ENCODE assay signal across 16 cellular contexts in the genomic region with DNA sequence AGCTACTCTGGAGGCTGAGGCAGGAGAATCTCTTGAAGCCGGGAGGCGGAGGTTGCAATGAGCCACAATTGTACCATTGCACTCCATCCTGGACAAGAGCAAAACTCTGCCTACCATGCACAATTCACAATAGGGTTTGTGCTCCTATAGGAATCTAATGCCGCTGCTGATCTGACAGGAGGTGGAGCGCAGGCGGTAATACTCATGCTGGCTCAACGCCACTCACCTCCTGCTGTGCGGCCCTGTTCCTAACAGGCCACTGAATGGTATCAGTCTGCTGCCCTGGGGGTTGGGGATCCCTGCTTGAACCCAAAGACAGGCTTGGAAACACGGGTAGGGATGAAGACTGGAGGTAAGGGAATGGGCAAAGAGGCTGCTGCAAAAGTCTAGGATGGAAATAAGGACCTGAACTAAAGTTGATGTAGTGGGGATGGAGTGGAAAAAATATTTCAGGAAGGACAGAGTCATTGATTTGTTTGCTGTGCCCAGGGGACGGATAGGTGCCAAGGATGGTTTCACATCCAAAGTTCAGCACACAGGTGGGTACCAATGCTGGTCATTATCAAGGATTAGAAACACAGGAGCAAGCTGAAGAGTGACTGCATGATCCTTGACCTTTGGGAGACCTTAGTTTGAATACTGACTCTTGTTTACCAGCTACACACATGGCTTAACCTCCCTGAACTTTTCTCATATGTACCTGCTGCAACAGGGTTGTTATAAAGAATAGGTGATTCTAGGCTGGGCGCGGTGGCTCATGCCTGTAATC. TPM values are rescaled to one million over a fixed set of nuclear protein-coding genes. Genes with fewer than 3 reads are reported as not detected.
A peak's percentile ranks its signal among the peaks of the same experiment; 100 is the strongest.
DNase-seq lines count a peak whose midpoint lies in the region; ATAC-seq and TF ChIP-seq lines count a peak whose summit lies in the region.
"Had no signal": no experiment of that assay in that cellular context is flagged by ENCODE, and none has a peak within 500 bp of the region (broad histone marks: within the 10 kb centered on the region; RNA-seq: fewer than 3 reads in every experiment).

No MANE protein-coding gene starts in this region.

- POLR2A ChIA-PET in activated CD8-positive, alpha-beta T cell treated with anti-CD3 and anti-CD28 coated beads, Interleukin-2, amount 10 ng/mL, durations not matched to agents 7 days and 5 days (lab: Charles Lee), result no interaction called here

- peaks cover 3% of the 10 kb centered on the region for H3K9me3 Mint-ChIP-seq in stimulated activated naive CD8-positive, alpha-beta T cell treated with anti-CD3 and anti-CD28 coated beads, Interleukin-15, Interleukin-2, amounts not matched to agents 100 ng/mL and 50 ng/mL, for 24 hours
- H3K9me3 Mint-ChIP-seq in activated CD8-positive, alpha-beta T cell treated with anti-CD3 and anti-CD28 coated beads, Interleukin-2, amount 10 ng/mL, durations not matched to agents 7 days and 5 days (ENCODE audit: insufficient read depth), result no peaks in the 10 kb centered on the region

- peaks cover 40% of the 10 kb centered on the region for H3K36me3 Mint-ChIP-seq in stimulated activated naive CD8-positive, alpha-beta T cell treated with anti-CD3 and anti-CD28 coated beads, Interleukin-15, Interleukin-2, amounts not matched to agents 100 ng/mL and 50 ng/mL, for 24 hours (ENCODE audit: low read depth)
- H3K36me3 Mint-ChIP-seq in activated CD8-positive, alpha-beta T cell treated with anti-CD3 and anti-CD28 coated beads, Interleukin-2, amount 10 ng/mL, durations not matched to agents 7 days and 5 days (ENCODE audit: low read depth), result peaks cover 36% of the 10 kb centered on the region

- H3K27me3 ChIP-seq in right lobe of liver, result no peaks in the 10 kb centered on the region
- H3K27me3 ChIP-seq: pancreas had no signal

- H3K4me1 Mint-ChIP-seq in stimulated activated naive CD8-positive, alpha-beta T cell treated with anti-CD3 and anti-CD28 coated beads, Interleukin-15, Interleukin-2, amounts not matched to agents 100 ng/mL and 50 ng/mL, for 24 hours (ENCODE audit: low read depth), result peaks cover 25% of the 10 kb centered on the region
- peaks cover 16% of the 10 kb centered on the region for H3K4me1 Mint-ChIP-seq in activated CD8-positive, alpha-beta T cell treated with anti-CD3 and anti-CD28 coated beads, Interleukin-2, amount 10 ng/mL, durations not matched to agents 7 days and 5 days (ENCODE audit: low read depth)

- ATAC-seq in stimulated activated naive CD8-positive, alpha-beta T cell treated with anti-CD3 and anti-CD28 coated beads, Interleukin-15, Interleukin-2, amounts not matched to agents 100 U/mL and 50 U/mL, for 24 hours, result no peak
- ATAC-seq in activated CD8-positive, alpha-beta T cell treated with anti-CD3 and anti-CD28 coated beads, Interleukin-2, amount 10 ng/mL, durations not matched to agents 7 days and 5 days, result no peak
- ATAC-seq in right lobe of liver, result peak; percentile 17 to 79 (median 50)
- ATAC-seq: pancreas had no signal

- 57% methylated on average over 9 of the region's 11 CpGs for WGBS in right lobe of liver (ENCODE audit: insufficient coverage, low coverage, low lambda C conversion rate, missing lambda C conversion rate)

- intact Hi-C loops in right lobe of liver (cut with DNase I), result no loop called here

- no peaks in the 10 kb centered on the region for H3K27me3 Mint-ChIP-seq in stimulated activated naive CD8-positive, alpha-beta T cell treated with anti-CD3 and anti-CD28 coated beads, Interleukin-15, Interleukin-2, amounts not matched to agents 100 ng/mL and 50 ng/mL, for 24 hours
- H3K27me3 Mint-ChIP-seq in activated CD8-positive, alpha-beta T cell treated with anti-CD3 and anti-CD28 coated beads, Interleukin-2, amount 10 ng/mL, durations not matched to agents 7 days and 5 days (ENCODE audit: low read depth), result no peaks in the 10 kb centered on the region

- no peak overlapping the region for H3K4me3 ChIP-seq in right lobe of liver
- H3K4me3 ChIP-seq: GM23248, pancreas had no signal

- no peaks in the 10 kb centered on the region for H3K9me3 ChIP-seq in right lobe of liver
- H3K9me3 ChIP-seq: pancreas had no signal

- H3K4me3 Mint-ChIP-seq in stimulated activated naive CD8-positive, alpha-beta T cell treated with anti-CD3 and anti-CD28 coated beads, Interleukin-15, Interleukin-2, amounts not matched to agents 100 ng/mL and 50 ng/mL, for 24 hours, result peak overlapping the region; percentile 96
- H3K4me3 Mint-ChIP-seq in activated CD8-positive, alpha-beta T cell treated with anti-CD3 and anti-CD28 coated beads, Interleukin-2, amount 10 ng/mL, durations not matched to agents 7 days and 5 days, result peak overlapping the region; percentile 94

- TF ChIP-seq CTCF in right lobe of liver (IDR thresholded peaks at IDR 0.05), result no peak

- H3K27ac ChIP-seq in right lobe of liver, result peak overlapping the region in 1 of 3 donors; percentile 75
- H3K27ac ChIP-seq: GM23248, pancreas had no signal

- TF ChIP-seq POLR2A in right lobe of liver (IDR thresholded peaks at IDR 0.05), result no peak

- CTCF ChIA-PET in activated CD8-positive, alpha-beta T cell treated with anti-CD3 and anti-CD28 coated beads, Interleukin-2, amount 10 ng/mL, durations not matched to agents 7 days and 5 days (lab: Charles Lee), result interaction anchor here (1.2 to 1.5 kb wide), 2 partner anchors 11 to 121 kb away, joined by 3 read pairs; no protein-coding TSS in a partner anchor

- DNase-seq in stimulated activated naive CD8-positive, alpha-beta T cell treated with anti-CD3 and anti-CD28 coated beads, Interleukin-15, Interleukin-2, amounts not matched to agents 100 U/mL and 50 U/mL, for 24 hours, result no peak
- DNase-seq in activated CD8-positive, alpha-beta T cell treated with anti-CD3 and anti-CD28 coated beads, Interleukin-2, amount 10 ng/mL, durations not matched to agents 7 days and 5 days, result no peak
- DNase-seq in right lobe of liver (peak in 2 of 3 donors; percentile 53 to 65), Kasumi-1 (lab: John Stamatoyannopoulos, UW) (no peak), ureter (ENCODE audit: low spot score) (no peak), AML-193 (lab: John Stamatoyannopoulos, UW) (no peak)
- DNase-seq: activated CD4-positive, alpha-beta T cell treated with anti-CD3 and anti-CD28 coated beads for 1 hour; anterior cingulate cortex; foreskin fibroblast; GM23248; NCI-H2081; NCI-H524 treated with DMSO at 0.1 percent for 48 hours; pancreas; SHP77 treated with DMSO at 0.1 percent for 48 hours; stimulated activated CD4-positive, alpha-beta T cell treated with anti-CD3 and anti-CD28 coated beads, Interleukin-2, amount 100 ng/mL, for 48 hours had no signal

- H3K27ac Mint-ChIP-seq in stimulated activated naive CD8-positive, alpha-beta T cell treated with anti-CD3 and anti-CD28 coated beads, Interleukin-15, Interleukin-2, amounts not matched to agents 100 ng/mL and 50 ng/mL, for 24 hours, result peak overlapping the region; percentile 80
- no peak overlapping the region for H3K27ac Mint-ChIP-seq in activated CD8-positive, alpha-beta T cell treated with anti-CD3 and anti-CD28 coated beads, Interleukin-2, amount 10 ng/mL, durations not matched to agents 7 days and 5 days

- H3K36me3 ChIP-seq in right lobe of liver, result no peaks in the 10 kb centered on the region
- H3K36me3 ChIP-seq: pancreas had no signal

- H3K4me1 ChIP-seq in right lobe of liver, result peaks cover 0 to 29% (median 0%) of the 10 kb centered on the region in 4 donors

RNA-seq across cellular contexts. Expression of gene MRPS17, which starts 2.2 kb away (rescaled TPM):
- total RNA-seq in activated CD8-positive, alpha-beta T cell treated with anti-CD3 and anti-CD28 coated beads, Interleukin-2, amount 10 ng/mL, durations not matched to agents 7 days and 5 days, result 10 to 100 TPM; 14.0 to 17.4 TPM
- 10 to 100 TPM in 2 of 6 experiments, 1 to 10 TPM in 4; 8.1 to 21.7 (median 9.8) TPM for total RNA-seq in right lobe of liver
- 13.1 TPM for total RNA-seq in ureter

RNA-seq across cellular contexts. Expression of gene NIPSNAP2, which starts 10.5 kb away (rescaled TPM):
- 10 to 100 TPM; 35.0 to 37.2 TPM for total RNA-seq in activated CD8-positive, alpha-beta T cell treated with anti-CD3 and anti-CD28 coated beads, Interleukin-2, amount 10 ng/mL, durations not matched to agents 7 days and 5 days
- total RNA-seq in right lobe of liver (10 to 100 TPM in 3 of 6 experiments, 1 to 10 TPM in 3; 7.0 to 15.9 (median 10.3) TPM), ureter (66.6 TPM)

Comparison
In these comparisons a context has a peak if more than half of its experiments do, and no peak if none do; other contexts are left out.
1. ATAC-seq: peak in right lobe of liver (4 of 4); none in stimulated activated naive CD8-positive, alpha-beta T cell treated with anti-CD3 and anti-CD28 coated beads, Interleukin-15, Interleukin-2, amounts not matched to agents 100 U/mL and 50 U/mL, for 24 hours (single experiment) and activated CD8-positive, alpha-beta T cell treated with anti-CD3 and anti-CD28 coated beads, Interleukin-2, amount 10 ng/mL, durations not matched to agents 7 days and 5 days (single experiment).
2. DNase-seq: peak in right lobe of liver (2 of 3); none in stimulated activated naive CD8-positive, alpha-beta T cell treated with anti-CD3 and anti-CD28 coated beads, Interleukin-15, Interleukin-2, amounts not matched to agents 100 U/mL and 50 U/mL, for 24 hours (single experiment), activated CD8-positive, alpha-beta T cell treated with anti-CD3 and anti-CD28 coated beads, Interleukin-2, amount 10 ng/mL, durations not matched to agents 7 days and 5 days (single experiment), Kasumi-1 (0 of 2), ureter (single experiment) and AML-193 (0 of 2).